In genomic region chr1:1511533-1512285, GRCh38 we compare ENCODE assay signal across 1 cellular context.
TF ChIP-seq lines count a peak whose summit lies in the region.

ATAD3A (plus strand) TSS chr1:1512162; CDS start chr1:1512269, 107 bp downstream.

TF ChIP-seq in HepG2, 621 proteins besides CTCF, POLR2A, EP300 and RAD21 (continued from another document):
- peak; percentile 95 for TF ChIP-seq HNF1B (CRISPR knock-in tag; IDR thresholded peaks at IDR 0.05)
- TF ChIP-seq NFYB (CRISPR knock-in tag; IDR thresholded peaks at IDR 0.05) = peak; percentile 94
- no peak for TF ChIP-seq PLRG1 (conservative IDR thresholded peaks at IDR 0.05)
- peak; percentile 82 for TF ChIP-seq RXRA (CRISPR knock-in tag; IDR thresholded peaks at IDR 0.05)
- TF ChIP-seq ZNF572 (CRISPR knock-in tag; IDR thresholded peaks at IDR 0.05) = 0 out of 2 replicates have a peak, but pooled peaks have one; percentile 60
- peak; percentile 77; the same call in 1 of the 2 replicates for TF ChIP-seq KMT2B (CRISPR knock-in tag; IDR thresholded peaks at IDR 0.05)
- TF ChIP-seq ZNF598 (CRISPR knock-in tag; IDR thresholded peaks at IDR 0.05; ENCODE audit: borderline replicate concordance) = 0 out of 2 replicates have a peak, but pooled peaks have one; percentile 51
- TF ChIP-seq ZNF552 (CRISPR knock-in tag; IDR thresholded peaks at IDR 0.05; ENCODE audit: borderline replicate concordance) = 0 out of 2 replicates have a peak, but pooled peaks have one; percentile 17
